In the genomic region with DNA sequence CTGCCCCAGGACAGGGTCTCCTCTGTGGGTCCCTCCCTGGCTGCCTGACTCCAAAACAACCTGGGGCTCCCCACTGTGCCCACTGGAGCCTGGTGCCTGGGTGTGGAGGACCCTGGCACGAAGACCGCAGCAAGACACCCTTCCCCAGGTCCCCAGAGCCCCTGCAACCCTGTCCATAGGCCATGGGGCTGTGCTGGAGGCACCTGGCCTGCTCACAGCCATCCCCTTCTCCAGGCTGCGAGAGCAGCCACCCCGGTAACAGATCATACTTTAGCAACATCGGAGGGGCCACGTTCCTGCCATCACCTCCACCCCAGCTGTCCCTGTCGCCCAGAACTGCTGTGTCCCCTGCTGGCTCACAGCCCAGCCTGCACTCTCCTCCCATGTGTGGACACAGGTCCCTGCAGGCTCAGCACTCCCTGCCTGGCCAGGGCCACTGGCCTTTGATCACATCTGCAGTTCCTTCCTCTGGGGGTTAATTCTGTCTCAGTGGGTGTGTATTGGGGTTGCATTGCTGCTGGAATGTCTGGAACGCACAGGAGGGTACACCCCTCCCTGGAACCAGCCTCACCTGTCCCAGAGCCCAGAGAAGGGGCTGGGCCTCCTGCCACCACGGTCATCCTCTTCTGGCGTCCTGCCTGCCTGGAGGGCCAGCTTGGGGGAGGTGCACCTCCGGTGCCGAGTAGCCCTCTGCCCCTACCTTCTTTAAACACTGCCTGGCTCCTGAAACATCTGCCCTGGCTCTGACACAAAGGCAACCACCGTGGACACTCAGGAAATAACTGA, we compare ENCODE assay signal across 11 cellular contexts. TPM values are rescaled to one million over a fixed set of nuclear protein-coding genes. Genes with fewer than 3 reads are reported as not detected.
DNase-seq lines count a peak whose midpoint lies in the region; ATAC-seq and TF ChIP-seq lines count a peak whose summit lies in the region.
"Had no signal": no experiment of that assay in that cellular context is flagged by ENCODE, and none has a peak within 500 bp of the region (broad histone marks: within the 10 kb centered on the region; RNA-seq: fewer than 3 reads in every experiment).

No MANE protein-coding gene starts in this region.

- no peak for TF ChIP-seq CTCF in HEK293 (tag by site-specific recombination; IDR thresholded peaks at IDR 0.05)

- no peaks in the 10 kb centered on the region for H3K36me3 ChIP-seq in HEK293 (ENCODE audit: control insufficient read depth in 2 of 2, insufficient read depth in 1 of 2, low read length in 2 of 2)

- no peak for ATAC-seq in activated CD4-positive, alpha-beta T cell treated with anti-CD3 and anti-CD28 coated beads for 36 hours
- ATAC-seq in GM21786 (IDR thresholded peaks at IDR 0.05; ENCODE audit: unreplicated experiment), result no peak

- CTCF ChIA-PET in HEK293 (lab: Yijun Ruan, JAX), result no interaction called here
- CTCF ChIA-PET in activated CD4-positive, alpha-beta T cell treated with anti-CD3 and anti-CD28 coated beads for 36 hours (lab: Charles Lee), result no interaction called here

- H3K27ac ChIP-seq in HEK293 (ENCODE audit: extremely low read depth, low read depth, low read length), result no peak overlapping the region
- H3K27ac ChIP-seq: C4-2B had no signal

- H3K9me3 Mint-ChIP-seq in activated CD4-positive, alpha-beta T cell treated with anti-CD3 and anti-CD28 coated beads for 36 hours (ENCODE audit: low read depth), result peaks cover 10% of the 10 kb centered on the region

- DNase-seq in SHP77 treated with DMSO at 0.1 percent for 48 hours (lab: John Stamatoyannopoulos, UW) (peak; percentile 19), islet precursor cell (peak; percentile 80), renal cortical epithelial cell (ENCODE audit: low read depth) (peak; percentile 52), NCI-H1930 (lab: John Stamatoyannopoulos, UW) (no peak), germinal center (ENCODE audit: low spot score) (no peak)
- DNase-seq in activated CD4-positive, alpha-beta T cell treated with anti-CD3 and anti-CD28 coated beads for 36 hours, result no peak
- DNase-seq: activated CD4-positive, alpha-beta memory T cell treated with anti-CD3 and anti-CD28 coated beads for 36 hours had no signal

- H3K4me1 Mint-ChIP-seq in activated CD4-positive, alpha-beta T cell treated with anti-CD3 and anti-CD28 coated beads for 36 hours, result no peaks in the 10 kb centered on the region

- intact Hi-C loops in activated CD4-positive, alpha-beta T cell treated with anti-CD3 and anti-CD28 coated beads for 36 hours (cut with DNase I, micrococcal nuclease), result no loop called here

- H3K9me3 ChIP-seq in HEK293 (ENCODE audit: control insufficient read depth, insufficient read depth, low read depth, low read length), result no peaks in the 10 kb centered on the region

- H3K27me3 Mint-ChIP-seq in activated CD4-positive, alpha-beta T cell treated with anti-CD3 and anti-CD28 coated beads for 36 hours, result peaks cover 2% of the 10 kb centered on the region

- no peak overlapping the region for H3K4me3 Mint-ChIP-seq in activated CD4-positive, alpha-beta T cell treated with anti-CD3 and anti-CD28 coated beads for 36 hours
- H3K4me3 Mint-ChIP-seq: activated CD4-positive, alpha-beta memory T cell treated with anti-CD3 and anti-CD28 coated beads for 36 hours; T-helper 1 cell treated with Interleukin-12 subunit alpha and Interleukin-12 subunit beta and Interleukin-4 antibody, amounts not matched to agents 30 μg/mL and 1 μg/mL, for 36 hours had no signal

- POLR2A ChIA-PET in HEK293 (lab: Yijun Ruan, JAX), result no interaction called here
- POLR2A ChIA-PET in activated CD4-positive, alpha-beta T cell treated with anti-CD3 and anti-CD28 coated beads for 36 hours (lab: Charles Lee), result no interaction called here

- H3K4me3 ChIP-seq in HEK293 (ENCODE audit: low read depth, low read length), result no peak overlapping the region

- H3K36me3 Mint-ChIP-seq in activated CD4-positive, alpha-beta T cell treated with anti-CD3 and anti-CD28 coated beads for 36 hours (ENCODE audit: low read depth), result peaks cover 2% of the 10 kb centered on the region

- H3K4me1 ChIP-seq in HEK293 (ENCODE audit: control insufficient read depth, insufficient read depth, low read length), result no peaks in the 10 kb centered on the region

- no peak overlapping the region for H3K27ac Mint-ChIP-seq in activated CD4-positive, alpha-beta T cell treated with anti-CD3 and anti-CD28 coated beads for 36 hours
- H3K27ac Mint-ChIP-seq: activated CD4-positive, alpha-beta memory T cell treated with anti-CD3 and anti-CD28 coated beads for 36 hours; T-helper 1 cell treated with Interleukin-12 subunit alpha and Interleukin-12 subunit beta and Interleukin-4 antibody, amounts not matched to agents 30 μg/mL and 1 μg/mL, for 36 hours had no signal

TF ChIP-seq in HEK293, 187 proteins besides CTCF, POLR2A, EP300 and RAD21:
- TF ChIP-seq ZNF248 (tag by site-specific recombination; IDR thresholded peaks at IDR 0.05) (no peak), ZIC2 (tag by site-specific recombination; IDR thresholded peaks at IDR 0.05) (0 out of 2 replicates have a peak, but pooled peaks have one; percentile 30)

RNA-seq across cellular contexts. Expression of a gene that starts 12.2 kb away (rescaled TPM):
- 17.0 and 35.4 TPM in 2 replicates for total RNA-seq in renal cortical epithelial cell
- total RNA-seq in activated CD4-positive, alpha-beta T cell treated with anti-CD3 and anti-CD28 coated beads for 36 hours, result not detected

RNA-seq across cellular contexts. Expression of a gene that starts 33.3 kb away (rescaled TPM):
- 0.10 TPM in 1 of 2 replicates, not detected in the other for total RNA-seq in renal cortical epithelial cell
- under 1 TPM; 0.09 to 0.28 TPM for total RNA-seq in activated CD4-positive, alpha-beta T cell treated with anti-CD3 and anti-CD28 coated beads for 36 hours

Comparison
In these comparisons a context has a peak if more than half of its experiments do, and no peak if none do; other contexts are left out.
1. DNase-seq: peak in SHP77 treated with DMSO at 0.1 percent for 48 hours (single experiment), islet precursor cell (single experiment) and renal cortical epithelial cell (single experiment); none in NCI-H1930 (0 of 2), germinal center (single experiment) and activated CD4-positive, alpha-beta T cell treated with anti-CD3 and anti-CD28 coated beads for 36 hours (single experiment).
2. RNA of a gene that starts 12.2 kb away (total RNA-seq): 17.0 to 35.4 TPM in renal cortical epithelial cell; not detected in activated CD4-positive, alpha-beta T cell treated with anti-CD3 and anti-CD28 coated beads for 36 hours; every median in the first group is over 10 times any median in the second.